Comparison of ENCODE assay signal across 1 cellular context in genomic region chr5:125263346-125263745, GRCh38.
TF ChIP-seq lines count a peak whose summit lies in the region.

No MANE protein-coding gene starts in this region.

TF ChIP-seq in IMR-90, 13 proteins besides CTCF, POLR2A, EP300 and RAD21:
- TF ChIP-seq MAZ (IDR thresholded peaks at IDR 0.05; ENCODE audit: borderline replicate concordance, low read depth, low read length): no peak
- no peak for TF ChIP-seq NFE2L2 (IDR thresholded peaks at IDR 0.05; ENCODE audit: low read depth, low read length)
- no peak for TF ChIP-seq CEBPB (IDR thresholded peaks at IDR 0.05; ENCODE audit: low read depth, low read length)
